20 cellular contexts compared by ENCODE assay signal in the genomic region with DNA sequence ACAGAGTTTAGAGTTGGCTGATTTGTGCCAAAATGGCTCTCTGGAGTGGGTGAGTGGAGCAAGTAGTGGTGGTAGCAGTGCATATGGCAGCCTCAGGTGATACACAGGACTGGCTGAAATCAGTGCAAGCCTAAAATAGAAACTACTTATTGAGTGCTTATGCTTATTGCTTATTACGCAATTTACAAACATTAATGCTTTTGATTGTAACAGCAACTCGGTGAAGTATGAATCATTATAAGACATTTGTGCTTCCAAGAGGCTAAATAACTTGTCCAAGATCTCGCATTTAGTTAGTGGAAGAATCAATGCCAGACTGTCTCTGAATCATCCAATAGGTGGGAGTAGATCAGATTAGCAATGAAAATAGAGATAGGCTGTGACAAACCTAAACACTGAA.
A peak's percentile ranks its signal among the peaks of the same experiment; 100 is the strongest.
DNase-seq lines count a peak whose midpoint lies in the region; ATAC-seq, FAIRE-seq and TF ChIP-seq lines count a peak whose summit lies in the region.
"Had no signal": no experiment of that assay in that cellular context is flagged by ENCODE, and none has a peak within 500 bp of the region (broad histone marks: within the 10 kb centered on the region; RNA-seq: fewer than 3 reads in every experiment).

No MANE protein-coding gene starts in this region.

- no peak overlapping the region for H3K4me2 ChIP-seq in K562 (ENCODE audit: insufficient read depth, low read length)
- H3K4me2 ChIP-seq: A549 had no signal

- CTCF ChIA-PET in K562 (lab: Yijun Ruan, JAX; ENCODE audit: low intra/inter-chr PET ratio), result no interaction called here

- TF ChIP-seq CTCF in K562 (IDR thresholded peaks at IDR 0.05 in 2 of 3, conservative IDR thresholded peaks at IDR 0.05 in 1 of 3; ENCODE audit: insufficient read depth in 2 of 3, low read depth in 1 of 3, low read length in 3 of 3) (no peak), foreskin keratinocyte (conservative IDR thresholded peaks at IDR 0.05) (no peak), esophagus muscularis mucosa (IDR thresholded peaks at IDR 0.05) (no peak)

- H2AFZ ChIP-seq in K562 (ENCODE audit: low read depth, low read length), result no peak overlapping the region
- H2AFZ ChIP-seq: parathyroid adenoma had no signal

- intact Hi-C loops in K562 (cut with micrococcal nuclease) (no loop called here), esophagus muscularis mucosa (cut with DNase I) (no loop called here)

- no peak for FAIRE-seq in K562 (lab: Jason Lieb, UNC)
- FAIRE-seq: A549, endothelial cell of umbilical vein had no signal

- no peak overlapping the region for H3K9ac ChIP-seq in K562 (ENCODE audit: insufficient read depth in 1 of 2, low read depth in 2 of 2, low read length in 2 of 2)
- H3K9ac ChIP-seq: parathyroid adenoma had no signal

- H3K27ac ChIP-seq in K562 (ENCODE audit: extremely low read depth, low read depth, low read length) (no peak overlapping the region), foreskin keratinocyte (no peak overlapping the region), esophagus muscularis mucosa (replicated peaks in 1 of 4) (no peak overlapping the region)
- H3K27ac ChIP-seq: A549, parathyroid adenoma, upper lobe of left lung had no signal

- no TSS peak for BruUV-seq in K562 (replicated peaks; lab: Mats Ljungman, UMichigan)

- no peaks in the 10 kb centered on the region for H3K27me3 ChIP-seq in K562 (ENCODE audit: control insufficient read depth in 2 of 2, insufficient read depth in 2 of 2, low read length in 2 of 2)
- no peaks in the 10 kb centered on the region for H3K27me3 ChIP-seq in foreskin keratinocyte
- no peaks in the 10 kb centered on the region for H3K27me3 ChIP-seq in esophagus muscularis mucosa
- H3K27me3 ChIP-seq: upper lobe of left lung had no signal

- H3K79me2 ChIP-seq in K562 (ENCODE audit: control insufficient read depth, insufficient read depth, low read length), result no peaks in the 10 kb centered on the region
- H3K79me2 ChIP-seq: parathyroid adenoma had no signal

- H3K9me3 ChIP-seq in K562 (replicated peaks; ENCODE audit: control insufficient read depth, insufficient read depth, low read depth, low read length) (peaks cover 1% of the 10 kb centered on the region; the same call in 1 of the 2 replicates), esophagus muscularis mucosa (no peaks in the 10 kb centered on the region)
- H3K9me3 ChIP-seq: A549, upper lobe of left lung had no signal

- TF ChIP-seq EP300 in K562 (IDR thresholded peaks at IDR 0.05; ENCODE audit: low read length) (no peak), esophagus muscularis mucosa (IDR thresholded peaks at IDR 0.05) (no peak)

- no peak overlapping the region for H3K4me3 ChIP-seq in K562
- H3K4me3 ChIP-seq in esophagus muscularis mucosa, result no peak overlapping the region
- H3K4me3 ChIP-seq: A549, upper lobe of left lung had no signal

- TF ChIP-seq POLR2A in K562 (conservative IDR thresholded peaks at IDR 0.05) (no peak), esophagus muscularis mucosa (IDR thresholded peaks at IDR 0.05; ENCODE audit: low read depth) (no peak)

- H3K4me1 ChIP-seq in K562 (replicated peaks in 1 of 2; ENCODE audit: control insufficient read depth in 2 of 2, insufficient read depth in 2 of 2, low read length in 2 of 2), result no peaks in the 10 kb centered on the region
- no peaks in the 10 kb centered on the region for H3K4me1 ChIP-seq in foreskin keratinocyte
- no peaks in the 10 kb centered on the region for H3K4me1 ChIP-seq in esophagus muscularis mucosa
- H3K4me1 ChIP-seq: A549, parathyroid adenoma, upper lobe of left lung had no signal

- WGBS in K562 (ENCODE audit: insufficient coverage, low coverage, missing lambda C conversion rate), result 0% methylated on average over 3 of the region's 3 CpGs
- WGBS in esophagus muscularis mucosa, result 84% methylated on average over 3 of the region's 3 CpGs

- DNase-seq in A172 (ENCODE audit: low spot score) (peak; percentile 12), HT-29 (ENCODE audit: low spot score) (peak; percentile 15), K562 (ENCODE audit: extremely low read depth in 1 of 4, low spot score in 3 of 4) (no peak), foreskin keratinocyte (peak; percentile 29 to 61), LoVo (ENCODE audit: low spot score) (no peak), esophagus muscularis mucosa (ENCODE audit: extremely low spot score) (no peak)
- DNase-seq: activated CD4-positive, alpha-beta T cell treated with anti-CD3 and anti-CD28 coated beads, Interleukin-2, amount 50 U/mL, for 48 hours; activated naive CD8-positive, alpha-beta T cell treated with anti-CD3 and anti-CD28 coated beads, Interleukin-2, amount 10 ng/mL, durations not matched to agents 7 days and 5 days; activated T-cell treated with anti-CD3 and anti-CD28 coated beads, Interleukin-2, amount 50 U/mL, for 72 hours; GDM1; hippocampal formation; NCI-H1417 treated with DMSO at 0.1 percent for 48 hours; NCI-H345; upper lobe of left lung had no signal

- POLR2A ChIA-PET in K562 (lab: Yijun Ruan, JAX), result no interaction called here

- H3K36me3 ChIP-seq in K562 (ENCODE audit: control insufficient read depth, insufficient read depth, low read length) (no peaks in the 10 kb centered on the region), esophagus muscularis mucosa (no peaks in the 10 kb centered on the region)
- H3K36me3 ChIP-seq: upper lobe of left lung had no signal

- in situ Hi-C loops in K562 (cut with MboI), result no loop called here

- ATAC-seq in K562 (no peak), foreskin keratinocyte (peak; percentile 68), GM21367 (IDR thresholded peaks at IDR 0.05; ENCODE audit: unreplicated experiment) (no peak), GM21381 (IDR thresholded peaks at IDR 0.05; ENCODE audit: unreplicated experiment) (no peak)
- ATAC-seq: A549; activated T-cell treated with anti-CD3 and anti-CD28 coated beads, Interleukin-2, amount 50 U/mL, for 72 hours; stimulated activated effector memory CD8-positive, alpha-beta T cell treated with anti-CD3 and anti-CD28 coated beads, Interleukin-12 subunit alpha, Interleukin-12 subunit beta, amount 100 ng/mL, for 72 hours had no signal

- H3K9me1 ChIP-seq in K562 (ENCODE audit: control insufficient read depth, insufficient read depth, low read length), result no peaks in the 10 kb centered on the region

- no peaks in the 10 kb centered on the region for H4K20me1 ChIP-seq in K562 (replicated peaks; ENCODE audit: control insufficient read depth, insufficient read depth, low read length)

- no peak for TF ChIP-seq RAD21 in K562 (CRISPR knock-in tag; conservative IDR thresholded peaks at IDR 0.05 in 1 of 2, IDR thresholded peaks at IDR 0.05 in 1 of 2)

TF ChIP-seq in K562, 482 proteins besides CTCF, POLR2A, EP300 and RAD21:
- no peak for TF ChIP-seq NFIX (CRISPR knock-in tag; IDR thresholded peaks at IDR 0.05; ENCODE audit: low read depth)
- TF ChIP-seq CEBPB (tag; IDR thresholded peaks at IDR 0.05), result 0 out of 2 replicates have a peak, but pooled peaks have one; percentile 38
- TF ChIP-seq CEBPG (CRISPR knock-in tag; IDR thresholded peaks at IDR 0.05), result no peak
- 0 out of 4 replicates have a peak, but pooled peaks of 1 of the 2 experiments have one; percentile 54 for TF ChIP-seq CEBPG (tag; conservative IDR thresholded peaks at IDR 0.05 in 1 of 2, IDR thresholded peaks at IDR 0.05 in 1 of 2)
TF ChIP-seq in K562: peak in this region for 2.

Comparison
In these comparisons a context has a peak if more than half of its experiments do, and no peak if none do; other contexts are left out.
1. DNase-seq: peak in A172 (single experiment), HT-29 (single experiment) and foreskin keratinocyte (2 of 2); none in K562 (0 of 4), LoVo (single experiment) and esophagus muscularis mucosa (single experiment).